Comparison of ENCODE assay signal across 28 cellular contexts in genomic region chr1:230930986-230931385, GRCh38.
"Had no signal": no experiment of that assay in that cellular context is flagged by ENCODE, and none has a peak within 500 bp of the region (broad histone marks: within the 10 kb centered on the region; RNA-seq: fewer than 3 reads in every experiment).

No MANE protein-coding gene starts in this region.

- H3K9me3 ChIP-seq: ascending aorta, body of pancreas, Peyer's patch had no signal

- H3K36me3 Mint-ChIP-seq: activated naive CD4-positive, alpha-beta T cell treated with anti-CD3 and anti-CD28 coated beads, Interleukin-2, amount 50 U/mL, for 72 hours; WTC11 had no signal

- H3K27ac Mint-ChIP-seq: activated CD8-positive, alpha-beta T cell treated with anti-CD3 and anti-CD28 coated beads for 36 hours; activated naive CD4-positive, alpha-beta T cell treated with anti-CD3 and anti-CD28 coated beads, Interleukin-2, amount 50 U/mL, for 72 hours; activated naive CD8-positive, alpha-beta T cell treated with anti-CD3 and anti-CD28 coated beads, Interleukin-2, amount 50 U/mL, for 24 hours; activated T-cell treated with anti-CD3 and anti-CD28 coated beads, Interleukin-2, amount 50 U/mL, for 72 hours; T-helper 1 cell treated with Interleukin-12 subunit alpha and Interleukin-12 subunit beta and Interleukin-4 antibody, amounts not matched to agents 30 μg/mL and 1 μg/mL, for 36 hours; WTC11 had no signal

- ATAC-seq: activated CD8-positive, alpha-beta T cell treated with anti-CD3 and anti-CD28 coated beads for 36 hours; activated naive CD8-positive, alpha-beta T cell treated with anti-CD3 and anti-CD28 coated beads, Interleukin-2, amount 50 U/mL, for 24 hours; activated T-cell treated with anti-CD3 and anti-CD28 coated beads, Interleukin-2, amount 50 U/mL, for 72 hours; body of pancreas; WTC11 had no signal

- H3K27me3 ChIP-seq: ascending aorta, body of pancreas, cardiac muscle cell, Peyer's patch had no signal

- H3K4me1 ChIP-seq: ascending aorta, body of pancreas, Peyer's patch had no signal

- DNase-seq: activated CD4-positive, alpha-beta T cell treated with anti-CD3 and anti-CD28 coated beads, Interleukin-2, amount 50 U/mL, for 1 hour; activated CD4-positive, CD25-positive, alpha-beta regulatory T cell treated with anti-CD3 and anti-CD28 coated beads, Interleukin-2, amount 50 U/mL, for 72 hours; activated CD8-positive, alpha-beta memory T cell treated with anti-CD3 and anti-CD28 coated beads, Interleukin-2, amount 50 U/mL, for 4 hours; activated CD8-positive, alpha-beta T cell treated with anti-CD3 and anti-CD28 coated beads for 36 hours; activated naive CD8-positive, alpha-beta T cell treated with anti-CD3 and anti-CD28 coated beads, Interleukin-2, amount 50 U/mL, for 24 hours; activated T-cell treated with anti-CD3 and anti-CD28 coated beads, Interleukin-2, amount 50 U/mL, for 72 hours; amniotic stem cell; body of pancreas; cerebellar nuclear complex; IMR-90; Kasumi-1; KBM-7; NCI-H1092; NCI-H1417; NCI-H1930; NCI-H2107; NCI-H345; NCI-H510A; NCI-H526 treated with DMSO at 0.1 percent for 48 hours; NCI-H82; OCI-M1; Peyer's patch; SHP77 had no signal

- H3K4me1 Mint-ChIP-seq: activated naive CD8-positive, alpha-beta T cell treated with anti-CD3 and anti-CD28 coated beads, Interleukin-2, amount 50 U/mL, for 24 hours; WTC11 had no signal

- H3K4me3 ChIP-seq: ascending aorta, body of pancreas, cardiac muscle cell, Peyer's patch had no signal

- H3K4me3 Mint-ChIP-seq: activated CD8-positive, alpha-beta T cell treated with anti-CD3 and anti-CD28 coated beads for 36 hours; activated naive CD8-positive, alpha-beta T cell treated with anti-CD3 and anti-CD28 coated beads, Interleukin-2, amount 50 U/mL, for 24 hours; activated T-cell treated with anti-CD3 and anti-CD28 coated beads, Interleukin-2, amount 50 U/mL, for 72 hours; T-helper 1 cell treated with Interleukin-12 subunit alpha and Interleukin-12 subunit beta and Interleukin-4 antibody, amounts not matched to agents 30 μg/mL and 1 μg/mL, for 36 hours; WTC11 had no signal

- H3K27ac ChIP-seq: ascending aorta, body of pancreas, cardiac muscle cell, Peyer's patch had no signal

- H3K36me3 ChIP-seq: cardiac muscle cell had no signal

- H3K9me3 Mint-ChIP-seq: activated CD8-positive, alpha-beta T cell treated with anti-CD3 and anti-CD28 coated beads for 36 hours; activated naive CD4-positive, alpha-beta T cell treated with anti-CD3 and anti-CD28 coated beads, Interleukin-2, amount 50 U/mL, for 72 hours; activated naive CD8-positive, alpha-beta T cell treated with anti-CD3 and anti-CD28 coated beads, Interleukin-2, amount 50 U/mL, for 24 hours; activated T-cell treated with anti-CD3 and anti-CD28 coated beads, Interleukin-2, amount 50 U/mL, for 72 hours; T-helper 1 cell treated with Interleukin-12 subunit alpha and Interleukin-12 subunit beta and Interleukin-4 antibody, amounts not matched to agents 30 μg/mL and 1 μg/mL, for 36 hours; WTC11 had no signal

- H3K27me3 Mint-ChIP-seq: activated CD8-positive, alpha-beta T cell treated with anti-CD3 and anti-CD28 coated beads for 36 hours; activated naive CD8-positive, alpha-beta T cell treated with anti-CD3 and anti-CD28 coated beads, Interleukin-2, amount 50 U/mL, for 24 hours had no signal
